ENCODE assay signal across 1 cellular context in the genomic region with DNA sequence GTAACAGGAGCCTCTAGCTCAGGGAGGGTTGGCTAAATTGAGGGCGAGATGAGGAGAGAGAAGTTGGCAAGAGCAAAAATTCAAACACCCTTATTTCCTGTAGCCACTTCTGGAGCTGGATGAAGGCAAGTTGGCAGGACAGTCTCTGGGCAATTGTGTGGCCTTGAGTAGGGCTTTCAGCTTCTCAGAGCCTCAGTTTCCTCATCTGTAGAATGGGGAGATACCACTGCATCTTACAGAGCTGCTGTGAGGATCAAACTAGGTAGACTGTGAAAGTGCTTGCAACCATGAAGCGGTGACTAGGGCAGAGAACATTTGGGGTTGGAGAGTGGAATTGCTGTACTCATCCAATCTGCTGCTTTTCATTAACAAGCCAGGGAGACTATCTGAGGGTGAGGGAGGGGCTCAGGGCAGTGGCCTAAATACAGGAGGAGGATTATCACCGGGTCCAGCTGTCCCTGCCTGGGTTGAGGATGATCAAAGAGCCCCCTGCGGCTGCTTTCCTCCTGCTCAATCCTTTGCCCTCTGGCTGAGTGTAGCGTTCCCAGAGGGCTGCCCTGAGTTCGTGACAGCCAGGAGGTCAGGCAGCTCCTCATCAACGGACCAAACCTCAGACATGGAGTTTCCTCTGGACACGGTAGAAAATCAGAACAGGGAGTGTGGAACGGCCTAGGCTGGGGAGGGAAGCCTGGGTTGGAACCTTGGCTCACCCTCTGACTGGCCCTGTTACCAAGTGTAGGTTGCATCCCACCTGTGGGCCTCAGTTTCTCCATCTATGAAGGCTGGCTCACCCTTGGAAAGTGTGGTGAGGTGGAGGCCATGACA.
TF ChIP-seq lines count a peak whose summit lies in the region.

No MANE protein-coding gene starts in this region.

TF ChIP-seq in K562, 482 proteins besides CTCF, POLR2A, EP300 and RAD21 (continued from another document):
- no peak for TF ChIP-seq TFAP4 (CRISPR knock-in tag; IDR thresholded peaks at IDR 0.05; ENCODE audit: borderline replicate concordance)
- no peak for TF ChIP-seq ZNF354B (CRISPR knock-in tag; IDR thresholded peaks at IDR 0.05)
- TF ChIP-seq MAFK (IDR thresholded peaks at IDR 0.05; ENCODE audit: low read length), result no peak
- peak; percentile 79 for TF ChIP-seq RBM25 (IDR thresholded peaks at IDR 0.05; ENCODE audit: low read depth, low read length, severe bottlenecking)
